Comparison of ENCODE assay signal across 9 cellular contexts in genomic region chr12:102118874-102119273, GRCh38. TPM values are rescaled to one million over a fixed set of nuclear protein-coding genes. Genes with fewer than 3 reads are reported as not detected.
DNase-seq lines count a peak whose midpoint lies in the region; ATAC-seq and TF ChIP-seq lines count a peak whose summit lies in the region.
"Had no signal": no experiment of that assay in that cellular context is flagged by ENCODE, and none has a peak within 500 bp of the region (broad histone marks: within the 10 kb centered on the region; RNA-seq: fewer than 3 reads in every experiment).

No MANE protein-coding gene starts in this region.

- POLR2A ChIA-PET in SK-N-SH (lab: Yijun Ruan, JAX): interaction anchor here (1.0 kb wide), 1 partner anchor 57 kb away, joined by 3 read pairs; the partner anchor contains the start of gene WASHC3

- H3K27me3 ChIP-seq in SK-N-SH (ENCODE audit: insufficient read depth) (no peaks in the 10 kb centered on the region), foreskin keratinocyte (no peaks in the 10 kb centered on the region)

- DNase-seq in SK-N-SH (no peak), foreskin keratinocyte (no peak), DMS53 (lab: John Stamatoyannopoulos, UW) (no peak), superior temporal gyrus (ENCODE audit: extremely low spot score) (no peak), NCI-H146 treated with DMSO at 0.1 percent for 48 hours (lab: John Stamatoyannopoulos, UW; ENCODE audit: unreplicated experiment) (no peak)
- DNase-seq: left colon had no signal

- peaks cover 29 to 30% of the 10 kb centered on the region in 2 experiments for H3K36me3 ChIP-seq in SK-N-SH (replicated peaks in 1 of 2; ENCODE audit: control insufficient read depth in 1 of 2, insufficient read depth in 2 of 2, low read length in 1 of 2)

- TF ChIP-seq CTCF in SK-N-SH (IDR thresholded peaks at IDR 0.05) (no peak), VCaP (conservative IDR thresholded peaks at IDR 0.05) (no peak), foreskin keratinocyte (conservative IDR thresholded peaks at IDR 0.05) (no peak)

- ATAC-seq in SK-N-SH treated with all-trans-retinoic acid at 6 μM for 48 hours (no peak), foreskin keratinocyte (no peak)

- H3K9me2 ChIP-seq in SK-N-SH: no peaks in the 10 kb centered on the region

- H4K20me1 ChIP-seq in SK-N-SH (ENCODE audit: insufficient read depth): no peaks in the 10 kb centered on the region

- no peak for TF ChIP-seq EP300 in SK-N-SH (IDR thresholded peaks at IDR 0.05; ENCODE audit: borderline replicate concordance in 1 of 2, low read depth in 1 of 2, low read length in 1 of 2)

- H3K4me1 ChIP-seq in SK-N-SH (ENCODE audit: control insufficient read depth in 1 of 2, insufficient read depth in 2 of 2, low read depth in 1 of 2, low read length in 1 of 2) (peaks cover 6 to 10% of the 10 kb centered on the region in 2 experiments; a peak in 3 of 4 replicates), foreskin keratinocyte (no peaks in the 10 kb centered on the region)

- H2AFZ ChIP-seq in SK-N-SH (ENCODE audit: low read depth): no peak overlapping the region

- H3K4me2 ChIP-seq in SK-N-SH: peak overlapping the region; percentile 85

- H3K4me3 ChIP-seq in SK-N-SH (ENCODE audit: low read depth in 2 of 2, low read length in 1 of 2): peak overlapping the region; percentile 86 to 95
- H3K4me3 ChIP-seq in skin epidermis: peak overlapping the region in 5 of 7 experiments; percentile 49 to 84 (median 75)

- H3K27ac ChIP-seq in SK-N-SH (ENCODE audit: low read depth in 2 of 2, low read length in 1 of 2) (no peak overlapping the region), VCaP (peak overlapping the region; percentile 88), foreskin keratinocyte (peak overlapping the region; percentile 86), skin epidermis (peak overlapping the region in 2 of 21 experiments; percentile 92 to 95)

- 48% methylated on average over 2 of the region's 2 CpGs for WGBS in SK-N-SH (ENCODE audit: low lambda C conversion rate)

- peak overlapping the region; percentile 83 for H3K9ac ChIP-seq in SK-N-SH

- CTCF ChIA-PET in SK-N-SH (lab: Yijun Ruan, JAX): interaction anchor here (1.8 kb wide), 1 partner anchor 23 kb away, joined by 4 read pairs; no protein-coding TSS in a partner anchor

- peaks cover 49% of the 10 kb centered on the region for H3K79me2 ChIP-seq in SK-N-SH (ENCODE audit: insufficient read depth)

- H3F3A ChIP-seq in SK-N-SH (replicated peaks; ENCODE audit: insufficient read depth): no peaks in the 10 kb centered on the region

- TF ChIP-seq RAD21 in SK-N-SH (IDR thresholded peaks at IDR 0.05; ENCODE audit: low read length): no peak

- no peaks in the 10 kb centered on the region for H3K9me3 ChIP-seq in SK-N-SH

TF ChIP-seq in SK-N-SH, 30 proteins besides CTCF, POLR2A, EP300 and RAD21 (continues in another document):
- TF ChIP-seq POLR2AphosphoS5 (IDR thresholded peaks at IDR 0.05; ENCODE audit: low read depth, low read length) (no peak), TAF1 (IDR thresholded peaks at IDR 0.05; ENCODE audit: borderline replicate concordance, low read depth, low read length) (no peak), IRF3 (IDR thresholded peaks at IDR 0.05; ENCODE audit: low read depth, low read length) (no peak), SIN3A (IDR thresholded peaks at IDR 0.05; ENCODE audit: borderline replicate concordance, low read depth, low read length) (no peak), ELF1 (IDR thresholded peaks at IDR 0.05) (no peak), SMC3 (IDR thresholded peaks at IDR 0.05; ENCODE audit: low read depth, low read length) (no peak), TCF12 (IDR thresholded peaks at IDR 0.05) (no peak), FOXM1 (IDR thresholded peaks at IDR 0.05; ENCODE audit: low read depth) (no peak), TEAD4 (IDR thresholded peaks at IDR 0.05; ENCODE audit: borderline replicate concordance, insufficient read depth) (no peak), EZH2phosphoT487 (IDR thresholded peaks at IDR 0.05; ENCODE audit: borderline replicate concordance, low read depth) (no peak), YY1 (IDR thresholded peaks at IDR 0.05; ENCODE audit: low read depth) (no peak), PBX3 (IDR thresholded peaks at IDR 0.05) (no peak), RXRA (IDR thresholded peaks at IDR 0.05; ENCODE audit: borderline replicate concordance, low read depth) (no peak)

TF ChIP-seq in SK-N-SH treated with all-trans-retinoic acid at 6 μM for 48 hours, 23 proteins besides CTCF, POLR2A, EP300 and RAD21:
- TF ChIP-seq TCF4 (CRISPR knock-in tag; IDR thresholded peaks at IDR 0.05; ENCODE audit: borderline replicate concordance) (no peak), SNAI2 (CRISPR knock-in tag; IDR thresholded peaks at IDR 0.05) (no peak), BACH2 (CRISPR knock-in tag; IDR thresholded peaks at IDR 0.05; ENCODE audit: borderline replicate concordance) (no peak)
TF ChIP-seq in SK-N-SH treated with all-trans-retinoic acid at 6 μM for 48 hours: peak in this region for 0.

RNA-seq across cellular contexts. Expression of gene NUP37, which starts 1.0 kb away (rescaled TPM):
- polyA plus RNA-seq in SK-N-SH (2012; rRNA removed) (29.2 and 34.5 TPM in 2 replicates), foreskin keratinocyte (60.2 and 80.4 TPM in 2 replicates)
- 46.8 and 61.1 TPM in 2 replicates for polyA plus RNA-seq in SK-N-SH (2012; cell fraction: cytosol; rRNA removed)
- polyA plus RNA-seq in SK-N-SH (2012; cell fraction: nucleus; rRNA removed): 15.2 and 26.9 TPM in 2 replicates
- 68.8 and 78.3 TPM in 2 replicates for total RNA-seq in foreskin keratinocyte

RNA-seq across cellular contexts. Expression of gene PARPBP, which starts 1.1 kb away (rescaled TPM):
- polyA plus RNA-seq in SK-N-SH (2012; rRNA removed) (3.1 and 3.9 TPM in 2 replicates), foreskin keratinocyte (6.5 and 9.5 TPM in 2 replicates)
- polyA plus RNA-seq in SK-N-SH (2012; cell fraction: cytosol; rRNA removed): 5.3 and 6.9 TPM in 2 replicates
- 2.8 and 4.6 TPM in 2 replicates for polyA plus RNA-seq in SK-N-SH (2012; cell fraction: nucleus; rRNA removed)
- 15.2 and 18.4 TPM in 2 replicates for total RNA-seq in foreskin keratinocyte

RNA-seq across cellular contexts. Expression of gene WASHC3, which starts 57.1 kb away (rescaled TPM):
- 28.5 and 32.0 TPM in 2 replicates for polyA plus RNA-seq in SK-N-SH (2012; rRNA removed)
- polyA plus RNA-seq in SK-N-SH (2012; cell fraction: cytosol; rRNA removed): 36.2 and 43.6 TPM in 2 replicates
- polyA plus RNA-seq in SK-N-SH (2012; cell fraction: nucleus; rRNA removed): 11.4 and 21.4 TPM in 2 replicates
- total RNA-seq in foreskin keratinocyte: 43.6 and 46.5 TPM in 2 replicates
- 52.4 and 57.3 TPM in 2 replicates for polyA plus RNA-seq in foreskin keratinocyte

Comparison
In these comparisons a context has a peak if more than half of its experiments do, and no peak if none do; other contexts are left out.
1. H3K27ac ChIP-seq: peak in VCaP (single experiment) and foreskin keratinocyte (single experiment); none in SK-N-SH (0 of 2).